Comparison of ENCODE assay signal across 8 cellular contexts in genomic region chr22:36853407-36854099, GRCh38. TPM values are rescaled to one million over a fixed set of nuclear protein-coding genes. Genes with fewer than 3 reads are reported as not detected.
DNase-seq lines count a peak whose midpoint lies in the region; ATAC-seq, FAIRE-seq and TF ChIP-seq lines count a peak whose summit lies in the region.

No MANE protein-coding gene starts in this region.

- H3K4me1 ChIP-seq in OCI-LY3 (ENCODE audit: low read length) (peaks cover 37% of the 10 kb centered on the region), trophoblast cell (ENCODE audit: control insufficient read depth in 1 of 2, insufficient read depth in 2 of 2, low read length in 2 of 2) (no peaks in the 10 kb centered on the region), upper lobe of right lung (peaks cover 7% of the 10 kb centered on the region)

- H3K4ac ChIP-seq in trophoblast cell (ENCODE audit: low read depth, low read length): no peak overlapping the region

- no peaks in the 10 kb centered on the region for H4K20me1 ChIP-seq in OCI-LY3 (ENCODE audit: insufficient read depth, low read length)

- no peak overlapping the region for H2AK5ac ChIP-seq in trophoblast cell (ENCODE audit: low read length)

- H3K23ac ChIP-seq in trophoblast cell (ENCODE audit: low read length): no peak overlapping the region

- H4K12ac ChIP-seq in trophoblast cell (ENCODE audit: low read depth, low read length): no peak overlapping the region

- no peak overlapping the region for H2BK5ac ChIP-seq in trophoblast cell (ENCODE audit: low read depth, low read length, poor library complexity)

- H4K91ac ChIP-seq in trophoblast cell (ENCODE audit: low read depth, low read length): no peak overlapping the region

- no peaks in the 10 kb centered on the region for H3K36me3 ChIP-seq in OCI-LY3 (replicated peaks; ENCODE audit: low read depth, low read length)
- H3K36me3 ChIP-seq in trophoblast cell (ENCODE audit: control insufficient read depth in 1 of 2, insufficient read depth in 2 of 2, low read length in 2 of 2): no peaks in the 10 kb centered on the region
- no peaks in the 10 kb centered on the region for H3K36me3 ChIP-seq in upper lobe of right lung

- H3K27me3 ChIP-seq in OCI-LY3 (ENCODE audit: low read depth, low read length): peaks cover 4% of the 10 kb centered on the region; the same call in 1 of the 2 replicates
- H3K27me3 ChIP-seq in trophoblast cell (ENCODE audit: insufficient read depth, low read length): no peaks in the 10 kb centered on the region
- H3K27me3 ChIP-seq in upper lobe of right lung: peaks cover 14% of the 10 kb centered on the region

- no peak overlapping the region for H2BK12ac ChIP-seq in trophoblast cell (ENCODE audit: low read length)

- H3K9me3 ChIP-seq in OCI-LY3 (ENCODE audit: insufficient read depth, low read length) (no peaks in the 10 kb centered on the region), trophoblast cell (ENCODE audit: insufficient read depth, low read depth, low read length) (no peaks in the 10 kb centered on the region), upper lobe of right lung (no peaks in the 10 kb centered on the region)

- peak; percentile 97 for FAIRE-seq in GM19239 (lab: Jason Lieb, UNC)

- no peak overlapping the region for H3K18ac ChIP-seq in trophoblast cell (ENCODE audit: low read length)

- no peak overlapping the region for H3K14ac ChIP-seq in trophoblast cell (ENCODE audit: low read length)

- intact Hi-C loops in upper lobe of right lung (cut with DNase I): loop anchor here (10.0 kb wide), 1 partner anchor 69 kb away; no protein-coding TSS in a partner anchor

- H3K9ac ChIP-seq in OCI-LY3 (ENCODE audit: low read length) (peak overlapping the region; percentile 40; the same call in 1 of the 2 replicates), trophoblast cell (ENCODE audit: low read length) (no peak overlapping the region)

- H3K4me2 ChIP-seq in OCI-LY3 (ENCODE audit: low read length) (peak overlapping the region; percentile 75), trophoblast cell (ENCODE audit: low read length) (no peak overlapping the region)

- H3K79me1 ChIP-seq in trophoblast cell (ENCODE audit: low read length): no peaks in the 10 kb centered on the region

- peak; percentile 62 for DNase-seq in AG20443 (ENCODE audit: low spot score)
- DNase-seq in GM19239 (ENCODE audit: insufficient read length, low spot score): peak; percentile 73
- DNase-seq in activated T-cell treated with anti-CD3 and anti-CD28 coated beads, Interleukin-2, amount 50 U/mL, for 1 hour: peak; percentile 87
- peak; percentile 14 to 43 for DNase-seq in foreskin fibroblast
- peak; percentile 58 to 69 for DNase-seq in trophoblast cell
- peak; percentile 92 for DNase-seq in upper lobe of right lung

- ATAC-seq in upper lobe of right lung: peak; percentile 84
- ATAC-seq in GM19397 (IDR thresholded peaks at IDR 0.05; ENCODE audit: unreplicated experiment): no peak

- WGBS in trophoblast cell (ENCODE audit: extremely low coverage, insufficient coverage, insufficient read length): no CpG with 5 or more reads among the region's 16 CpGs

- H3K4me3 ChIP-seq in OCI-LY3 (ENCODE audit: low read length) (peak overlapping the region; percentile 50), foreskin fibroblast (ENCODE audit: low read depth in 1 of 2, low read length in 2 of 2) (no peak overlapping the region), trophoblast cell (ENCODE audit: low read depth, low read length) (no peak overlapping the region), upper lobe of right lung (no peak overlapping the region)

- H2AFZ ChIP-seq in OCI-LY3 (ENCODE audit: low read depth, low read length) (peak overlapping the region; percentile 99), trophoblast cell (ENCODE audit: insufficient read depth, low read length, poor library complexity) (no peak overlapping the region)

- no peaks in the 10 kb centered on the region for H3K79me2 ChIP-seq in OCI-LY3 (ENCODE audit: low read length)
- H3K79me2 ChIP-seq in trophoblast cell (ENCODE audit: control insufficient read depth, insufficient read depth, low read length, poor library complexity): no peaks in the 10 kb centered on the region

- no peak overlapping the region for H2BK120ac ChIP-seq in trophoblast cell (ENCODE audit: insufficient read depth, low read length, poor library complexity)

- peak; percentile 96 for TF ChIP-seq CTCF in OCI-LY3 (IDR thresholded peaks at IDR 0.05; ENCODE audit: low read depth, low read length)
- peak; percentile 63 for TF ChIP-seq CTCF in foreskin fibroblast (IDR thresholded peaks at IDR 0.05; ENCODE audit: low read depth, low read length)
- peak; percentile 71 for TF ChIP-seq CTCF in upper lobe of right lung (IDR thresholded peaks at IDR 0.05)

- H4K8ac ChIP-seq in trophoblast cell (ENCODE audit: low read depth, low read length): peak overlapping the region; percentile 65

- H3K27ac ChIP-seq in OCI-LY3 (ENCODE audit: low read length): no peak overlapping the region
- no peak overlapping the region for H3K27ac ChIP-seq in trophoblast cell (ENCODE audit: low read depth, low read length)
- H3K27ac ChIP-seq in upper lobe of right lung: peak overlapping the region; percentile 42

RNA-seq across cellular contexts. Expression of gene NCF4, which starts 7.3 kb away (rescaled TPM):
- 2.3 and 2.9 TPM in 2 replicates for polyA plus RNA-seq in trophoblast cell (2013)
- total RNA-seq in upper lobe of right lung: 37.0 TPM

RNA-seq across cellular contexts. Expression of gene PVALB, which starts 36.7 kb away (rescaled TPM):
- polyA plus RNA-seq in trophoblast cell (2013): 0.11 and 0.40 TPM in 2 replicates
- total RNA-seq in upper lobe of right lung: 2.5 TPM

RNA-seq across cellular contexts. Expression of gene CSF2RB, which starts 59.9 kb away (rescaled TPM):
- polyA plus RNA-seq in trophoblast cell (2013): 4.3 and 4.7 TPM in 2 replicates
- 27.2 TPM for total RNA-seq in upper lobe of right lung

Comparison
In these comparisons a context has a peak if more than half of its experiments do, and no peak if none do; other contexts are left out.
1. DNase-seq: peak in every context shown above with its lines; median percentile 92 in upper lobe of right lung; 87 in activated T-cell treated with anti-CD3 and anti-CD28 coated beads, Interleukin-2, amount 50 U/mL, for 1 hour; 73 in GM19239; 64 in trophoblast cell; 62 in AG20443; 28 in foreskin fibroblast.